In genomic region chr13:36370108-36370429, GRCh38 we compare ENCODE assay signal across 26 cellular contexts. TPM values are rescaled to one million over a fixed set of nuclear protein-coding genes. Genes with fewer than 3 reads are reported as not detected.
DNase-seq lines count a peak whose midpoint lies in the region; ATAC-seq and TF ChIP-seq lines count a peak whose summit lies in the region.
"Had no signal": no experiment of that assay in that cellular context is flagged by ENCODE, and none has a peak within 500 bp of the region (broad histone marks: within the 10 kb centered on the region; RNA-seq: fewer than 3 reads in every experiment).

No MANE protein-coding gene starts in this region.

- H3K9ac ChIP-seq in neuronal stem cell (ENCODE audit: low read depth, low read length, poor library complexity) = peak overlapping the region; percentile 30

- no peak overlapping the region for H3K14ac ChIP-seq in neuronal stem cell (ENCODE audit: low read length)

- H2BK5ac ChIP-seq in neuronal stem cell (ENCODE audit: low read length) = no peak overlapping the region

- no CpG with 5 or more reads among the region's 6 CpGs for WGBS in neuronal stem cell (ENCODE audit: extremely low coverage in 2 of 2, insufficient read length in 2 of 2, insufficient replicate concordance in 1 of 2), 2 donors

- H3K4me2 ChIP-seq in neuronal stem cell (ENCODE audit: insufficient read depth, low read length, poor library complexity, severe bottlenecking) = no peak overlapping the region

- H3K4me3 ChIP-seq in right atrium auricular region (no peak overlapping the region), neuronal stem cell (ENCODE audit: low read length in 2 of 2) (peak overlapping the region in 1 of 2 donors; percentile 65)
- H3K4me3 ChIP-seq: breast epithelium, pancreas, Peyer's patch, SJSA1, transverse colon had no signal

- no peak overlapping the region for H3K4ac ChIP-seq in neuronal stem cell (ENCODE audit: low read length)

- H3K4me1 ChIP-seq in right atrium auricular region = no peaks in the 10 kb centered on the region
- no peaks in the 10 kb centered on the region for H3K4me1 ChIP-seq in neuronal stem cell (ENCODE audit: control insufficient read depth in 2 of 2, insufficient read depth in 1 of 2, low read depth in 1 of 2, low read length in 2 of 2)
- H3K4me1 ChIP-seq: breast epithelium, pancreas, Peyer's patch, SJSA1 had no signal

- H3K27me3 ChIP-seq in right atrium auricular region (no peaks in the 10 kb centered on the region), neuronal stem cell (ENCODE audit: control insufficient read depth in 3 of 3, insufficient read depth in 3 of 3, low read depth in 1 of 3, low read length in 3 of 3) (no peaks in the 10 kb centered on the region)
- H3K27me3 ChIP-seq: breast epithelium, pancreas, Peyer's patch, SJSA1, transverse colon had no signal

- peak; percentile 81 for DNase-seq in Right ventricle myocardium inferior (ENCODE audit: missing footprints)
- DNase-seq in right atrium auricular region (ENCODE audit: low spot score) = no peak
- DNase-seq in left cardiac atrium = peak; percentile 30
- DNase-seq in neuronal stem cell (ENCODE audit: low spot score) = no peak
- DNase-seq: activated CD4-positive, alpha-beta T cell treated with anti-CD3 and anti-CD28 coated beads for 1 hour; activated CD8-positive, alpha-beta T cell treated with anti-CD3 and anti-CD28 coated beads, Interleukin-2, amount 10 ng/mL, durations not matched to agents 7 days and 5 days; activated effector memory CD4-positive, alpha-beta T cell treated with anti-CD3 and anti-CD28 coated beads, Interleukin-2, amount 50 U/mL, for 16 hours; activated T-cell treated with anti-CD3 and anti-CD28 coated beads for 4 hours; DMS53; KG1; left colon; mesendoderm; MM.1S; naive thymus-derived CD8-positive, alpha-beta T cell; NCI-H1417 treated with DMSO at 0.1 percent for 48 hours; NCI-H526 treated with DMSO at 0.1 percent for 48 hours; pancreas; Peyer's patch; transverse colon had no signal

- no peak overlapping the region for H3K23ac ChIP-seq in neuronal stem cell (ENCODE audit: low read depth, low read length, poor library complexity)

- TF ChIP-seq CTCF in right atrium auricular region (IDR thresholded peaks at IDR 0.05) = no peak

- H2AFZ ChIP-seq in neuronal stem cell (ENCODE audit: low read length) = no peak overlapping the region

- ATAC-seq in Right ventricle myocardium inferior (peak; percentile 91), left cardiac atrium (peak in 1 of 2 donors; percentile 88), GM18498 (IDR thresholded peaks at IDR 0.05; ENCODE audit: unreplicated experiment) (no peak), GM21825 (IDR thresholded peaks at IDR 0.05; ENCODE audit: unreplicated experiment) (no peak), GM18861 (IDR thresholded peaks at IDR 0.05; ENCODE audit: unreplicated experiment) (no peak), HG03108 (IDR thresholded peaks at IDR 0.05; ENCODE audit: unreplicated experiment) (no peak)
- ATAC-seq: activated CD8-positive, alpha-beta T cell treated with anti-CD3 and anti-CD28 coated beads, Interleukin-2, amount 10 ng/mL, durations not matched to agents 7 days and 5 days; left colon; naive thymus-derived CD8-positive, alpha-beta T cell; pancreas had no signal

- H2BK15ac ChIP-seq in neuronal stem cell (ENCODE audit: low read length) = no peak overlapping the region

- H4K8ac ChIP-seq in neuronal stem cell (ENCODE audit: low read depth, low read length) = no peak overlapping the region

- intact Hi-C loops in Right ventricle myocardium inferior (cut with DNase I) (no loop called here), left cardiac atrium (cut with DNase I) (no loop called here)

- no peak overlapping the region for H2BK120ac ChIP-seq in neuronal stem cell (ENCODE audit: low read depth, low read length)

- H3K79me1 ChIP-seq in neuronal stem cell (ENCODE audit: low read depth, low read length) = no peaks in the 10 kb centered on the region

- H3K18ac ChIP-seq in neuronal stem cell (ENCODE audit: low read length) = no peak overlapping the region

- no peak overlapping the region for H3K27ac ChIP-seq in right atrium auricular region
- no peak overlapping the region for H3K27ac ChIP-seq in neuronal stem cell (replicated peaks; ENCODE audit: low read length)
- H3K27ac ChIP-seq: 22Rv1, breast epithelium, pancreas, Peyer's patch, SJSA1, transverse colon had no signal

- no peak overlapping the region for H4K91ac ChIP-seq in neuronal stem cell (ENCODE audit: low read depth, low read length, poor library complexity)

- H3K9me3 ChIP-seq in right atrium auricular region (no peaks in the 10 kb centered on the region), neuronal stem cell (replicated peaks in 1 of 2; ENCODE audit: control insufficient read depth in 2 of 2, insufficient read depth in 1 of 2, low read depth in 1 of 2, low read length in 2 of 2) (no peaks in the 10 kb centered on the region)
- H3K9me3 ChIP-seq: breast epithelium, pancreas, Peyer's patch, SJSA1, transverse colon had no signal

- H2BK12ac ChIP-seq in neuronal stem cell (ENCODE audit: low read length) = no peak overlapping the region

- no peaks in the 10 kb centered on the region for H3K36me3 ChIP-seq in right atrium auricular region
- H3K36me3 ChIP-seq in neuronal stem cell (replicated peaks in 1 of 2; ENCODE audit: control insufficient read depth in 2 of 2, insufficient read depth in 2 of 2, low read length in 2 of 2) = peaks cover 0 to 12% of the 10 kb centered on the region in 2 donors
- H3K36me3 ChIP-seq: breast epithelium, pancreas, Peyer's patch, SJSA1, transverse colon had no signal

- no peak overlapping the region for H2AK5ac ChIP-seq in neuronal stem cell (ENCODE audit: low read depth, low read length)

RNA-seq across cellular contexts. Expression of gene SPART, which starts 23.9 kb away (rescaled TPM):
- total RNA-seq in Right ventricle myocardium inferior (41.7 TPM), right atrium auricular region (10 to 100 TPM; 34.1 to 36.3 TPM), left cardiac atrium (10 to 100 TPM; 45.3 to 49.4 TPM)
- 63.6 TPM for polyA plus RNA-seq in neuronal stem cell (2013, experiment 1 of 2)
- polyA plus RNA-seq in neuronal stem cell (2013, experiment 2 of 2) = 63.9 TPM

Comparison
In these comparisons a context has a peak if more than half of its experiments do, and no peak if none do; other contexts are left out.
1. DNase-seq: peak in Right ventricle myocardium inferior (single experiment) and left cardiac atrium (single experiment); none in right atrium auricular region (single experiment) and neuronal stem cell (single experiment).